In genomic region chr19:49101160-49101559, GRCh38 we compare ENCODE assay signal across 1 cellular context.
TF ChIP-seq lines count a peak whose summit lies in the region.

No MANE protein-coding gene starts in this region.

TF ChIP-seq in GM12878, 131 proteins besides CTCF, POLR2A, EP300 and RAD21:
- TF ChIP-seq PAX8 (IDR thresholded peaks at IDR 0.05) (no peak), ASH2L (IDR thresholded peaks at IDR 0.05; ENCODE audit: borderline replicate concordance, low read depth) (no peak), ATF7 (IDR thresholded peaks at IDR 0.05; ENCODE audit: low read depth) (no peak), RBBP5 (conservative IDR thresholded peaks at IDR 0.05) (no peak), MLLT1 (IDR thresholded peaks at IDR 0.05) (no peak), SRF (IDR thresholded peaks at IDR 0.05; ENCODE audit: low read depth in 2 of 2, low read length in 2 of 2) (no peak), BCL3 (IDR thresholded peaks at IDR 0.05; ENCODE audit: borderline replicate concordance, insufficient read depth, low read depth, low read length, poor library complexity, severe bottlenecking) (no peak)
- TF ChIP-seq, protein P1, sequence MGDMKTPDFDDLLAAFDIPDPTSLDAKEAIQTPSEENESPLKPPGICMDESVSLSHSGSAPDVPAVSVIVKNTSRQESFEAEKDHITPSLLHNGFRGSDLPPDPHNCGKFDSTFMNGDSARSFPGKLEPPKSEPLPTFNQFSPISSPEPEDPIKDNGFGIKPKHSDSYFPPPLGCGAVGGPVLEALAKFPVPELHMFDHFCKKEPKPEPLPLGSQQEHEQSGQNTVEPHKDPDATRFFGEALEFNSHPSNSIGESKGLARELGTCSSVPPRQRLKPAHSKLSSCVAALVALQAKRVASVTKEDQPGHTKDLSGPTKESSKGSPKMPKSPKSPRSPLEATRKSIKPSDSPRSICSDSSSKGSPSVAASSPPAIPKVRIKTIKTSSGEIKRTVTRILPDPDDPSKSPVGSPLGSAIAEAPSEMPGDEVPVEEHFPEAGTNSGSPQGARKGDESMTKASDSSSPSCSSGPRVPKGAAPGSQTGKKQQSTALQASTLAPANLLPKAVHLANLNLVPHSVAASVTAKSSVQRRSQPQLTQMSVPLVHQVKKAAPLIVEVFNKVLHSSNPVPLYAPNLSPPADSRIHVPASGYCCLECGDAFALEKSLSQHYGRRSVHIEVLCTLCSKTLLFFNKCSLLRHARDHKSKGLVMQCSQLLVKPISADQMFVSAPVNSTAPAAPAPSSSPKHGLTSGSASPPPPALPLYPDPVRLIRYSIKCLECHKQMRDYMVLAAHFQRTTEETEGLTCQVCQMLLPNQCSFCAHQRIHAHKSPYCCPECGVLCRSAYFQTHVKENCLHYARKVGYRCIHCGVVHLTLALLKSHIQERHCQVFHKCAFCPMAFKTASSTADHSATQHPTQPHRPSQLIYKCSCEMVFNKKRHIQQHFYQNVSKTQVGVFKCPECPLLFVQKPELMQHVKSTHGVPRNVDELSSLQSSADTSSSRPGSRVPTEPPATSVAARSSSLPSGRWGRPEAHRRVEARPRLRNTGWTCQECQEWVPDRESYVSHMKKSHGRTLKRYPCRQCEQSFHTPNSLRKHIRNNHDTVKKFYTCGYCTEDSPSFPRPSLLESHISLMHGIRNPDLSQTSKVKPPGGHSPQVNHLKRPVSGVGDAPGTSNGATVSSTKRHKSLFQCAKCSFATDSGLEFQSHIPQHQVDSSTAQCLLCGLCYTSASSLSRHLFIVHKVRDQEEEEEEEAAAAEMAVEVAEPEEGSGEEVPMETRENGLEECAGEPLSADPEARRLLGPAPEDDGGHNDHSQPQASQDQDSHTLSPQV (IDR thresholded peaks at IDR 0.05), result no peak
- TF ChIP-seq, protein P2, sequence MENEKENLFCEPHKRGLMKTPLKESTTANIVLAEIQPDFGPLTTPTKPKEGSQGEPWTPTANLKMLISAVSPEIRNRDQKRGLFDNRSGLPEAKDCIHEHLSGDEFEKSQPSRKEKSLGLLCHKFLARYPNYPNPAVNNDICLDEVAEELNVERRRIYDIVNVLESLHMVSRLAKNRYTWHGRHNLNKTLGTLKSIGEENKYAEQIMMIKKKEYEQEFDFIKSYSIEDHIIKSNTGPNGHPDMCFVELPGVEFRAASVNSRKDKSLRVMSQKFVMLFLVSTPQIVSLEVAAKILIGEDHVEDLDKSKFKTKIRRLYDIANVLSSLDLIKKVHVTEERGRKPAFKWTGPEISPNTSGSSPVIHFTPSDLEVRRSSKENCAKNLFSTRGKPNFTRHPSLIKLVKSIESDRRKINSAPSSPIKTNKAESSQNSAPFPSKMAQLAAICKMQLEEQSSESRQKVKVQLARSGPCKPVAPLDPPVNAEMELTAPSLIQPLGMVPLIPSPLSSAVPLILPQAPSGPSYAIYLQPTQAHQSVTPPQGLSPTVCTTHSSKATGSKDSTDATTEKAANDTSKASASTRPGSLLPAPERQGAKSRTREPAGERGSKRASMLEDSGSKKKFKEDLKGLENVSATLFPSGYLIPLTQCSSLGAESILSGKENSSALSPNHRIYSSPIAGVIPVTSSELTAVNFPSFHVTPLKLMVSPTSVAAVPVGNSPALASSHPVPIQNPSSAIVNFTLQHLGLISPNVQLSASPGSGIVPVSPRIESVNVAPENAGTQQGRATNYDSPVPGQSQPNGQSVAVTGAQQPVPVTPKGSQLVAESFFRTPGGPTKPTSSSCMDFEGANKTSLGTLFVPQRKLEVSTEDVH (IDR thresholded peaks at IDR 0.05; ENCODE audit: low read depth, partially characterized antibody), result no peak
TF ChIP-seq in GM12878: peak in this region for 0.
